In genomic region chr3:72848703-72849081, GRCh38 we compare ENCODE assay signal across 8 cellular contexts. TPM values are rescaled to one million over a fixed set of nuclear protein-coding genes. Genes with fewer than 3 reads are reported as not detected.
DNase-seq lines count a peak whose midpoint lies in the region; ATAC-seq and TF ChIP-seq lines count a peak whose summit lies in the region.

No MANE protein-coding gene starts in this region.

- H3K9me3 ChIP-seq in ES-I3 (ENCODE audit: control insufficient read depth, insufficient read depth, low read length) (no peaks in the 10 kb centered on the region), psoas muscle (no peaks in the 10 kb centered on the region)

- TF ChIP-seq CTCF in VCaP (conservative IDR thresholded peaks at IDR 0.05) (no peak), fibroblast of pulmonary artery (IDR thresholded peaks at IDR 0.05; ENCODE audit: low read length, missing control alignments) (no peak), psoas muscle (IDR thresholded peaks at IDR 0.05) (no peak)

- 0 to 1% (median 1%) methylated on average over 11 of the region's 11 CpGs for WGBS in psoas muscle, 3 donors

- no peaks in the 10 kb centered on the region for H3K27me3 ChIP-seq in psoas muscle (ENCODE audit: insufficient read depth in 3 of 3, low read length in 2 of 3)

- no peaks in the 10 kb centered on the region for H3K36me3 ChIP-seq in ES-I3 (ENCODE audit: insufficient read depth, low read length)
- peaks cover 0 to 2% of the 10 kb centered on the region in 2 donors for H3K36me3 ChIP-seq in psoas muscle (ENCODE audit: insufficient read depth in 1 of 2, low read depth in 1 of 2)

- intact Hi-C loops in psoas muscle (cut with DNase I), result loop anchor here (5.0 to 10.0 kb wide), 3 partner anchors 146 to 239 kb away; partner anchors contain the start of gene PPP4R2 (in 1 of the 2)

- H3K9ac ChIP-seq in ES-I3 (ENCODE audit: low read depth, low read length), result peak overlapping the region; percentile 61; the same call in 1 of the 2 replicates

- peak overlapping the region; percentile 55; the same call in 1 of the 2 replicates for H3K27ac ChIP-seq in VCaP
- no peak overlapping the region for H3K27ac ChIP-seq in psoas muscle

- H3K4me3 ChIP-seq in fibroblast of pulmonary artery (replicated peaks; ENCODE audit: low read depth, low read length) (peak overlapping the region; percentile 99), psoas muscle (peak overlapping the region; percentile 89)

- ATAC-seq in GM21367 (IDR thresholded peaks at IDR 0.05; ENCODE audit: unreplicated experiment) (peak; percentile 37), HG03571 (IDR thresholded peaks at IDR 0.05; ENCODE audit: unreplicated experiment) (peak; percentile 38), psoas muscle (peak in 1 of 4 donors; percentile 6)

- DNase-seq in fibroblast of pulmonary artery (ENCODE audit: low read depth) (peak; percentile 30), psoas muscle (no peak), NCI-H128 (lab: John Stamatoyannopoulos, UW; ENCODE audit: unreplicated experiment) (no peak), NCI-H1436 treated with DMSO at 0.1 percent for 48 hours (lab: John Stamatoyannopoulos, UW) (no peak)

- H3K4me1 ChIP-seq in ES-I3 (ENCODE audit: insufficient read depth, low read length) (no peaks in the 10 kb centered on the region), psoas muscle (peaks cover 31% of the 10 kb centered on the region)

RNA-seq across cellular contexts. Expression of gene SHQ1, which starts 0.4 kb away (rescaled TPM):
- total RNA-seq in psoas muscle, result 10 to 100 TPM in 3 of 4 donors, 1 to 10 TPM in 1; 6.2 to 20.6 (median 18.3) TPM
- polyA plus RNA-seq in psoas muscle, result 10 to 100 TPM in 2 of 3 donors, 1 to 10 TPM in 1; 8.8 to 15.9 (median 11.0) TPM

RNA-seq across cellular contexts. Expression of gene GXYLT2, which starts 39.2 kb away (rescaled TPM):
- total RNA-seq in psoas muscle, result 1 to 10 TPM in 3 of 4 donors, under 1 TPM in 1; 0.84 to 5.9 (median 1.8) TPM
- polyA plus RNA-seq in psoas muscle, result under 1 TPM; 0.04 to 0.38 (median 0.16) TPM
